In the genomic region with DNA sequence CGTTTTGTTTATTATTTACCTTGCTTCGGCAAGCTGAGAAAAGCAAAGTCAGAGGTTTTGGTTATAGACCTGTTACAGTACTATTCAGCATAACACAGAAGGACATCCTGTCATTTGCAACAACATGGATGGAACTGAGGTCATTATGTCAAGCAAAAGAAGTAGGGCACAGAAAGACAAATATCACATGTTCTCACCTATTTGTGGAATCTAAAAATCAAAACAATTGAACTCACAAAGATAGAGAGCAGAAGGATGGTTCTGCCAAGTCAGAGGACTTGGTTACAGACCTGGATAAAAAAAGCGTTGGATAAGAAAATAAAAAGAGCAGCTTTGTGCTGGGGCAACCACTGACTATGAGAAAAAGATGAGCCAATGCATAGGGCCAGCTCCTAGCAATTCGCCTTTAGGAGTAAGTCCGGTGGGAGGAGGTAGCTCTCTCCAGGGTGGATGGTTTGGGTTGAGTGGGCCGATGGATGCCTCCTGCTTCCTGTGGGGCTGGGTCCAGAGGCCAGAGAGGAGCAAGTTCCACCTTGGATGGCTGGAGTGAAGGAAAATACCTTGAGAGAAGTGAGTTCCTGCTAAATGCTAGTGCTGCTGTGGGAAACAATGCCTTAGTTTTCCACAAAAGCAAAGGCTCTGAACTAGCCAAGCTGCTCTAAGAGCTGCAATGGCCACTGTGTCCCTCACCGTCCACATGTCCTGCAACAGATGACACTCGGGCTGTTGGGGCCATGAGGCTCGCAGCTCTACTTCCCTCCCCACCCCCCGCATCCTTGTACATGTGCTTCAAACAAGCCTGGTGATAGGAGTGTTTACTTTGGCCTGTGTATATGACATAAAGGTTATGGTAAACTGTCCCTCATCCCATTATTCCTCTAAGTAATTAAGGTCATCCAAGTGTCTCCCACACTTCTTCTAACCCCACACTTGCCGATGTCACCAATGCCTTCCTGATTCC, we compare ENCODE assay signal across 1 cellular context.
TF ChIP-seq lines count a peak whose summit lies in the region.

No MANE protein-coding gene starts in this region.

TF ChIP-seq in HepG2, 621 proteins besides CTCF, POLR2A, EP300 and RAD21 (continued from another document and continues in another):
- TF ChIP-seq NFAT5 (CRISPR knock-in tag; IDR thresholded peaks at IDR 0.05) (no peak), ZNF124 (CRISPR knock-in tag; IDR thresholded peaks at IDR 0.05) (no peak), ZNF274 (CRISPR knock-in tag; IDR thresholded peaks at IDR 0.05) (no peak), MLX (CRISPR knock-in tag; IDR thresholded peaks at IDR 0.05) (no peak), ZUFSP (CRISPR knock-in tag; IDR thresholded peaks at IDR 0.05; ENCODE audit: borderline replicate concordance) (no peak), ATM (IDR thresholded peaks at IDR 0.05; ENCODE audit: borderline replicate concordance) (no peak), BRCA1 (CRISPR knock-in tag; IDR thresholded peaks at IDR 0.05) (no peak), ZSCAN9 (CRISPR knock-in tag; IDR thresholded peaks at IDR 0.05; ENCODE audit: borderline replicate concordance) (no peak), CCDC6 (CRISPR knock-in tag; IDR thresholded peaks at IDR 0.05) (no peak), ZNF619 (CRISPR knock-in tag; IDR thresholded peaks at IDR 0.05) (no peak), SMAD9 (CRISPR knock-in tag; IDR thresholded peaks at IDR 0.05) (no peak), ZNF350 (CRISPR knock-in tag; IDR thresholded peaks at IDR 0.05; ENCODE audit: borderline replicate concordance, low read depth) (0 out of 2 replicates have a peak, but pooled peaks have one; percentile 30), ZNF101 (CRISPR knock-in tag; IDR thresholded peaks at IDR 0.05; ENCODE audit: borderline replicate concordance, low read depth) (no peak)
- TF ChIP-seq, protein P1, sequence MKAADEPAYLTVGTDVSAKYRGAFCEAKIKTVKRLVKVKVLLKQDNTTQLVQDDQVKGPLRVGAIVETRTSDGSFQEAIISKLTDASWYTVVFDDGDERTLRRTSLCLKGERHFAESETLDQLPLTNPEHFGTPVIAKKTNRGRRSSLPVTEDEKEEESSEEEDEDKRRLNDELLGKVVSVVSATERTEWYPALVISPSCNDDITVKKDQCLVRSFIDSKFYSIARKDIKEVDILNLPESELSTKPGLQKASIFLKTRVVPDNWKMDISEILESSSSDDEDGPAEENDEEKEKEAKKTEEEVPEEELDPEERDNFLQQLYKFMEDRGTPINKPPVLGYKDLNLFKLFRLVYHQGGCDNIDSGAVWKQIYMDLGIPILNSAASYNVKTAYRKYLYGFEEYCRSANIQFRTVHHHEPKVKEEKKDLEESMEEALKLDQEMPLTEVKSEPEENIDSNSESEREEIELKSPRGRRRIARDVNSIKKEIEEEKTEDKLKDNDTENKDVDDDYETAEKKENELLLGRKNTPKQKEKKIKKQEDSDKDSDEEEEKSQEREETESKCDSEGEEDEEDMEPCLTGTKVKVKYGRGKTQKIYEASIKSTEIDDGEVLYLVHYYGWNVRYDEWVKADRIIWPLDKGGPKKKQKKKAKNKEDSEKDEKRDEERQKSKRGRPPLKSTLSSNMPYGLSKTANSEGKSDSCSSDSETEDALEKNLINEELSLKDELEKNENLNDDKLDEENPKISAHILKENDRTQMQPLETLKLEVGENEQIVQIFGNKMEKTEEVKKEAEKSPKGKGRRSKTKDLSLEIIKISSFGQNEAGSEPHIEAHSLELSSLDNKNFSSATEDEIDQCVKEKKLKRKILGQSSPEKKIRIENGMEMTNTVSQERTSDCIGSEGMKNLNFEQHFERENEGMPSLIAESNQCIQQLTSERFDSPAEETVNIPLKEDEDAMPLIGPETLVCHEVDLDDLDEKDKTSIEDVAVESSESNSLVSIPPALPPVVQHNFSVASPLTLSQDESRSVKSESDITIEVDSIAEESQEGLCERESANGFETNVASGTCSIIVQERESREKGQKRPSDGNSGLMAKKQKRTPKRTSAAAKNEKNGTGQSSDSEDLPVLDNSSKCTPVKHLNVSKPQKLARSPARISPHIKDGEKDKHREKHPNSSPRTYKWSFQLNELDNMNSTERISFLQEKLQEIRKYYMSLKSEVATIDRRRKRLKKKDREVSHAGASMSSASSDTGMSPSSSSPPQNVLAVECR (CRISPR knock-in tag; IDR thresholded peaks at IDR 0.05; ENCODE audit: borderline replicate concordance): no peak
- TF ChIP-seq, protein P2, sequence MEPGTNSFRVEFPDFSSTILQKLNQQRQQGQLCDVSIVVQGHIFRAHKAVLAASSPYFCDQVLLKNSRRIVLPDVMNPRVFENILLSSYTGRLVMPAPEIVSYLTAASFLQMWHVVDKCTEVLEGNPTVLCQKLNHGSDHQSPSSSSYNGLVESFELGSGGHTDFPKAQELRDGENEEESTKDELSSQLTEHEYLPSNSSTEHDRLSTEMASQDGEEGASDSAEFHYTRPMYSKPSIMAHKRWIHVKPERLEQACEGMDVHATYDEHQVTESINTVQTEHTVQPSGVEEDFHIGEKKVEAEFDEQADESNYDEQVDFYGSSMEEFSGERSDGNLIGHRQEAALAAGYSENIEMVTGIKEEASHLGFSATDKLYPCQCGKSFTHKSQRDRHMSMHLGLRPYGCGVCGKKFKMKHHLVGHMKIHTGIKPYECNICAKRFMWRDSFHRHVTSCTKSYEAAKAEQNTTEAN (CRISPR knock-in tag; conservative IDR thresholded peaks at IDR 0.05): no peak
- TF ChIP-seq, protein P3, sequence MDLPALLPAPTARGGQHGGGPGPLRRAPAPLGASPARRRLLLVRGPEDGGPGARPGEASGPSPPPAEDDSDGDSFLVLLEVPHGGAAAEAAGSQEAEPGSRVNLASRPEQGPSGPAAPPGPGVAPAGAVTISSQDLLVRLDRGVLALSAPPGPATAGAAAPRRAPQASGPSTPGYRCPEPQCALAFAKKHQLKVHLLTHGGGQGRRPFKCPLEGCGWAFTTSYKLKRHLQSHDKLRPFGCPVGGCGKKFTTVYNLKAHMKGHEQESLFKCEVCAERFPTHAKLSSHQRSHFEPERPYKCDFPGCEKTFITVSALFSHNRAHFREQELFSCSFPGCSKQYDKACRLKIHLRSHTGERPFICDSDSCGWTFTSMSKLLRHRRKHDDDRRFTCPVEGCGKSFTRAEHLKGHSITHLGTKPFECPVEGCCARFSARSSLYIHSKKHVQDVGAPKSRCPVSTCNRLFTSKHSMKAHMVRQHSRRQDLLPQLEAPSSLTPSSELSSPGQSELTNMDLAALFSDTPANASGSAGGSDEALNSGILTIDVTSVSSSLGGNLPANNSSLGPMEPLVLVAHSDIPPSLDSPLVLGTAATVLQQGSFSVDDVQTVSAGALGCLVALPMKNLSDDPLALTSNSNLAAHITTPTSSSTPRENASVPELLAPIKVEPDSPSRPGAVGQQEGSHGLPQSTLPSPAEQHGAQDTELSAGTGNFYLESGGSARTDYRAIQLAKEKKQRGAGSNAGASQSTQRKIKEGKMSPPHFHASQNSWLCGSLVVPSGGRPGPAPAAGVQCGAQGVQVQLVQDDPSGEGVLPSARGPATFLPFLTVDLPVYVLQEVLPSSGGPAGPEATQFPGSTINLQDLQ (CRISPR knock-in tag; IDR thresholded peaks at IDR 0.05): no peak
- TF ChIP-seq, protein P4, sequence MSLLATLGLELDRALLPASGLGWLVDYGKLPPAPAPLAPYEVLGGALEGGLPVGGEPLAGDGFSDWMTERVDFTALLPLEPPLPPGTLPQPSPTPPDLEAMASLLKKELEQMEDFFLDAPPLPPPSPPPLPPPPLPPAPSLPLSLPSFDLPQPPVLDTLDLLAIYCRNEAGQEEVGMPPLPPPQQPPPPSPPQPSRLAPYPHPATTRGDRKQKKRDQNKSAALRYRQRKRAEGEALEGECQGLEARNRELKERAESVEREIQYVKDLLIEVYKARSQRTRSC (CRISPR knock-in tag; IDR thresholded peaks at IDR 0.05; ENCODE audit: low read depth): 0 out of 2 replicates have a peak, but pooled peaks have one; percentile 63
- TF ChIP-seq, protein P5, sequence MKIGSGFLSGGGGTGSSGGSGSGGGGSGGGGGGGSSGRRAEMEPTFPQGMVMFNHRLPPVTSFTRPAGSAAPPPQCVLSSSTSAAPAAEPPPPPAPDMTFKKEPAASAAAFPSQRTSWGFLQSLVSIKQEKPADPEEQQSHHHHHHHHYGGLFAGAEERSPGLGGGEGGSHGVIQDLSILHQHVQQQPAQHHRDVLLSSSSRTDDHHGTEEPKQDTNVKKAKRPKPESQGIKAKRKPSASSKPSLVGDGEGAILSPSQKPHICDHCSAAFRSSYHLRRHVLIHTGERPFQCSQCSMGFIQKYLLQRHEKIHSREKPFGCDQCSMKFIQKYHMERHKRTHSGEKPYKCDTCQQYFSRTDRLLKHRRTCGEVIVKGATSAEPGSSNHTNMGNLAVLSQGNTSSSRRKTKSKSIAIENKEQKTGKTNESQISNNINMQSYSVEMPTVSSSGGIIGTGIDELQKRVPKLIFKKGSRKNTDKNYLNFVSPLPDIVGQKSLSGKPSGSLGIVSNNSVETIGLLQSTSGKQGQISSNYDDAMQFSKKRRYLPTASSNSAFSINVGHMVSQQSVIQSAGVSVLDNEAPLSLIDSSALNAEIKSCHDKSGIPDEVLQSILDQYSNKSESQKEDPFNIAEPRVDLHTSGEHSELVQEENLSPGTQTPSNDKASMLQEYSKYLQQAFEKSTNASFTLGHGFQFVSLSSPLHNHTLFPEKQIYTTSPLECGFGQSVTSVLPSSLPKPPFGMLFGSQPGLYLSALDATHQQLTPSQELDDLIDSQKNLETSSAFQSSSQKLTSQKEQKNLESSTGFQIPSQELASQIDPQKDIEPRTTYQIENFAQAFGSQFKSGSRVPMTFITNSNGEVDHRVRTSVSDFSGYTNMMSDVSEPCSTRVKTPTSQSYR (CRISPR knock-in tag; IDR thresholded peaks at IDR 0.05; ENCODE audit: borderline replicate concordance): peak; percentile 67; the same call in 1 of the 2 replicates
- TF ChIP-seq, protein P6, sequence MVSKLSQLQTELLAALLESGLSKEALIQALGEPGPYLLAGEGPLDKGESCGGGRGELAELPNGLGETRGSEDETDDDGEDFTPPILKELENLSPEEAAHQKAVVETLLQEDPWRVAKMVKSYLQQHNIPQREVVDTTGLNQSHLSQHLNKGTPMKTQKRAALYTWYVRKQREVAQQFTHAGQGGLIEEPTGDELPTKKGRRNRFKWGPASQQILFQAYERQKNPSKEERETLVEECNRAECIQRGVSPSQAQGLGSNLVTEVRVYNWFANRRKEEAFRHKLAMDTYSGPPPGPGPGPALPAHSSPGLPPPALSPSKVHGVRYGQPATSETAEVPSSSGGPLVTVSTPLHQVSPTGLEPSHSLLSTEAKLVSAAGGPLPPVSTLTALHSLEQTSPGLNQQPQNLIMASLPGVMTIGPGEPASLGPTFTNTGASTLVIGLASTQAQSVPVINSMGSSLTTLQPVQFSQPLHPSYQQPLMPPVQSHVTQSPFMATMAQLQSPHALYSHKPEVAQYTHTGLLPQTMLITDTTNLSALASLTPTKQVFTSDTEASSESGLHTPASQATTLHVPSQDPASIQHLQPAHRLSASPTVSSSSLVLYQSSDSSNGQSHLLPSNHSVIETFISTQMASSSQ (IDR thresholded peaks at IDR 0.05; ENCODE audit: low read depth): no peak
- TF ChIP-seq, protein P6 (CRISPR knock-in tag; IDR thresholded peaks at IDR 0.05; ENCODE audit: borderline replicate concordance): peak; percentile 35; the same call in 1 of the 2 replicates
